19 cellular contexts compared by ENCODE assay signal in the genomic region with DNA sequence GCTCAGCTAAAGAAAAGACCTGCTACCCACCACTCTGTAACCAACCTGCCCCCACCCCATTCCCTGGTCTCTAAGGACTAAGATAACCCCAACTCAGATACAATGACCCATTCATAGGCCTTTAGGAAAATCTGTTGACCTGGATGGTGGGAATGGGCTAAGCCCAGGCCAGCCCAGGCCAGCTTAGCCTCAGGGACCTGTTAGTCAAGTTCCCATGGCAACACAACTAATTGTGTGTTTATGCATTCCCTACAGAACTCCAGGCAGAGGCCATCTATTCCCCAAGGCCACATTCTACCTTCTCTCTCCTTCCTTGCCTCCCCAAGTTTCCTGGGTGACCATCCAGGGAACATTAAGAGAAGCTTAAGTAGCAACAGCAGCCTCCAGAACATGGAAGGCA. TPM values are rescaled to one million over a fixed set of nuclear protein-coding genes. Genes with fewer than 3 reads are reported as not detected.
A peak's percentile ranks its signal among the peaks of the same experiment; 100 is the strongest.
DNase-seq lines count a peak whose midpoint lies in the region; ATAC-seq, FAIRE-seq and TF ChIP-seq lines count a peak whose summit lies in the region.
"Had no signal": no experiment of that assay in that cellular context is flagged by ENCODE, and none has a peak within 500 bp of the region (broad histone marks: within the 10 kb centered on the region; RNA-seq: fewer than 3 reads in every experiment).

No MANE protein-coding gene starts in this region.

- H3K36me3 ChIP-seq in GM23338 (ENCODE audit: insufficient read depth), result no peaks in the 10 kb centered on the region

- H3K4me3 Mint-ChIP-seq in GM23338 (no peak overlapping the region), chondrocyte (ENCODE audit: unreplicated experiment) (no peak overlapping the region)
- H3K4me3 Mint-ChIP-seq: activated naive CD8-positive, alpha-beta T cell treated with anti-CD3 and anti-CD28 coated beads for 36 hours; activated T-helper 17 cell treated with anti-CD3 and anti-CD28 coated beads, Interleukin-2, amount 50 U/mL, for 72 hours; brain; memory B cell had no signal

- ATAC-seq in A549 (no peak), GM23338 (no peak; the same call in 1 of the 3 replicates), HG03521 (IDR thresholded peaks at IDR 0.05; ENCODE audit: unreplicated experiment) (no peak), HG02973 (IDR thresholded peaks at IDR 0.05; ENCODE audit: unreplicated experiment) (no peak)
- ATAC-seq: activated T-helper 17 cell treated with anti-CD3 and anti-CD28 coated beads, Interleukin-2, amount 50 U/mL, for 72 hours had no signal

- no peak for FAIRE-seq in A549 (lab: Jason Lieb, UNC)
- FAIRE-seq: colon had no signal

- H3K4me1 ChIP-seq in A549 (peaks cover 51% of the 10 kb centered on the region), GM23338 (ENCODE audit: insufficient read depth) (peaks cover 14% of the 10 kb centered on the region)

- no peaks in the 10 kb centered on the region for H3K79me2 ChIP-seq in GM23338 (replicated peaks; ENCODE audit: insufficient read depth)

- H3K36me3 Mint-ChIP-seq in GM23338 (ENCODE audit: low read depth) (no peaks in the 10 kb centered on the region), chondrocyte (ENCODE audit: low read depth) (no peaks in the 10 kb centered on the region)
- H3K36me3 Mint-ChIP-seq: activated naive CD8-positive, alpha-beta T cell treated with anti-CD3 and anti-CD28 coated beads for 36 hours; brain; memory B cell had no signal

- no peaks in the 10 kb centered on the region for H3K9me3 ChIP-seq in A549

- H3K9me3 Mint-ChIP-seq in GM23338 (no peaks in the 10 kb centered on the region), chondrocyte (ENCODE audit: low read depth) (no peaks in the 10 kb centered on the region)
- H3K9me3 Mint-ChIP-seq: activated naive CD8-positive, alpha-beta T cell treated with anti-CD3 and anti-CD28 coated beads for 36 hours; activated T-helper 17 cell treated with anti-CD3 and anti-CD28 coated beads, Interleukin-2, amount 50 U/mL, for 72 hours; memory B cell had no signal

- POLR2A ChIA-PET in A549 (lab: Yijun Ruan, JAX), result interaction anchor here (7.8 kb wide), 1 partner anchor 17 kb away, joined by 205 read pairs; the partner anchor contains the start of gene KRT8

- no peak for TF ChIP-seq CTCF in A549 (IDR thresholded peaks at IDR 0.05)
- TF ChIP-seq CTCF in GM23338 (conservative IDR thresholded peaks at IDR 0.05; ENCODE audit: low read depth in 2 of 2), result no peak
- no peak for TF ChIP-seq CTCF in chondrocyte (IDR thresholded peaks at IDR 0.05)

- H3K27ac ChIP-seq in A549, result peak overlapping the region; percentile 96 to 97; a peak in 5 of 6 replicates
- no peak overlapping the region for H3K27ac ChIP-seq in GM23338 (ENCODE audit: low read depth)

- CTCF ChIA-PET in A549 (lab: Yijun Ruan, JAX), result interaction anchor here (0.6 to 10.7 kb wide), 10 partner anchors 11 to 764 kb away, joined by 3 to 126 read pairs (median 6); partner anchors contain the start of gene KRT8

- no peak for TF ChIP-seq POLR2A in A549 (IDR thresholded peaks at IDR 0.05; ENCODE audit: low read length)

- no peaks in the 10 kb centered on the region for H3K9me2 ChIP-seq in GM23338 (ENCODE audit: insufficient read depth)

- no peaks in the 10 kb centered on the region for H3K27me3 ChIP-seq in GM23338 (ENCODE audit: insufficient read depth)

- H3K4me3 ChIP-seq in A549, result no peak overlapping the region
- no peak overlapping the region for H3K4me3 ChIP-seq in GM23338

- H4K20me1 ChIP-seq in GM23338 (replicated peaks; ENCODE audit: insufficient read depth), result no peaks in the 10 kb centered on the region

- no peak for TF ChIP-seq RAD21 in A549 (conservative IDR thresholded peaks at IDR 0.05 in 1 of 2, IDR thresholded peaks at IDR 0.05 in 1 of 2)

- H3K4me1 Mint-ChIP-seq in GM23338 (peaks cover 19% of the 10 kb centered on the region), chondrocyte (ENCODE audit: low read depth) (peaks cover 18% of the 10 kb centered on the region)
- H3K4me1 Mint-ChIP-seq: activated T-helper 17 cell treated with anti-CD3 and anti-CD28 coated beads, Interleukin-2, amount 50 U/mL, for 72 hours; memory B cell had no signal

- H3K27ac Mint-ChIP-seq in GM23338 (no peak overlapping the region), chondrocyte (ENCODE audit: unreplicated experiment) (no peak overlapping the region)
- H3K27ac Mint-ChIP-seq: activated naive CD8-positive, alpha-beta T cell treated with anti-CD3 and anti-CD28 coated beads for 36 hours; activated T-helper 17 cell treated with anti-CD3 and anti-CD28 coated beads, Interleukin-2, amount 50 U/mL, for 72 hours; memory B cell had no signal

- no peaks in the 10 kb centered on the region for H3F3A ChIP-seq in GM23338 (replicated peaks; ENCODE audit: low read depth)

- TF ChIP-seq EP300 in A549 (IDR thresholded peaks at IDR 0.05), result no peak

- H3K27me3 Mint-ChIP-seq in GM23338 (ENCODE audit: insufficient read depth, low read depth, poor library complexity) (no peaks in the 10 kb centered on the region), chondrocyte (ENCODE audit: low read depth) (no peaks in the 10 kb centered on the region)
- H3K27me3 Mint-ChIP-seq: activated naive CD8-positive, alpha-beta T cell treated with anti-CD3 and anti-CD28 coated beads for 36 hours had no signal

- DNase-seq in A549 (ENCODE audit: low read depth in 1 of 2, low spot score in 1 of 2), result peak in 1 of 2 experiments; percentile 63
- peak; percentile 37 for DNase-seq in GM23338 (ENCODE audit: low spot score)
- DNase-seq in RPMI7951 (ENCODE audit: low read depth), result peak; percentile 52
- peak; percentile 72 for DNase-seq in left kidney (ENCODE audit: low read depth, low spot score)
- DNase-seq in chondrocyte (ENCODE audit: low spot score), result no peak
- no peak for DNase-seq in UCSD-AML1 (lab: John Stamatoyannopoulos, UW; ENCODE audit: unreplicated experiment)
- DNase-seq: ACHN; activated CD4-positive, alpha-beta T cell treated with anti-CD3 and anti-CD28 coated beads for 1 hour; activated naive CD8-positive, alpha-beta T cell treated with anti-CD3 and anti-CD28 coated beads for 36 hours; retina; RPMI8226; T1000 had no signal

- no peak overlapping the region for H2AFZ ChIP-seq in GM23338

- no peak overlapping the region for H3K4me2 ChIP-seq in A549
- H3K4me2 ChIP-seq in GM23338, result no peak overlapping the region

TF ChIP-seq in A549, 52 proteins besides CTCF, POLR2A, EP300 and RAD21 (continues in another document):
- TF ChIP-seq HDAC2 (IDR thresholded peaks at IDR 0.05) (no peak), FOSB (CRISPR knock-in tag; IDR thresholded peaks at IDR 0.05) (no peak), NPAS2 (CRISPR knock-in tag; IDR thresholded peaks at IDR 0.05; ENCODE audit: borderline replicate concordance) (no peak), RCOR1 (IDR thresholded peaks at IDR 0.05; ENCODE audit: low read depth, low read length) (no peak), NFE2L2 (conservative IDR thresholded peaks at IDR 0.05; ENCODE audit: low read length) (no peak), CEBPB (IDR thresholded peaks at IDR 0.05) (no peak), KDM5A (IDR thresholded peaks at IDR 0.05) (no peak), EHF (CRISPR knock-in tag; IDR thresholded peaks at IDR 0.05) (no peak)

TF ChIP-seq in GM23338, 12 proteins besides CTCF, POLR2A, EP300 and RAD21 (continues in another document):
- TF ChIP-seq JUNB (IDR thresholded peaks at IDR 0.05; ENCODE audit: unreplicated experiment) (no peak), ZNF114 (CRISPR knock-in tag; IDR thresholded peaks at IDR 0.05) (no peak), EZH2 (IDR thresholded peaks at IDR 0.05; ENCODE audit: low read depth, unreplicated experiment) (no peak), ZNF331 (CRISPR knock-in tag; IDR thresholded peaks at IDR 0.05; ENCODE audit: low read depth) (no peak), ETS1 (IDR thresholded peaks at IDR 0.05) (no peak), NANOG (IDR thresholded peaks at IDR 0.05; ENCODE audit: borderline replicate concordance) (no peak), CREB1 (CRISPR knock-in tag; IDR thresholded peaks at IDR 0.05; ENCODE audit: low read depth) (no peak)

RNA-seq across cellular contexts. Expression of gene KRT8, which starts 16.1 kb away (rescaled TPM):
- 1,385 and 2,250 TPM in 2 replicates for polyA plus RNA-seq in A549 (2011; rRNA removed)
- polyA plus RNA-seq in A549 (2012; cell fraction: cytosol; rRNA removed), result 2,547 and 2,774 TPM in 2 replicates
- 3,370 and 4,681 TPM in 2 replicates for polyA plus RNA-seq in A549 (2012; cell fraction: nucleus; rRNA removed)
- polyA plus RNA-seq in A549 (2017; fragmentation: RNase III; extraction: RNeasy Plus Mini Kit Qiagen cat#74134 plus additional on column Dnase treatment), result 3,173 to 3,781 TPM (median 3,633 TPM) in 3 replicates
- polyA minus RNA-seq in A549 (2011; rRNA and poly(A)+ RNA removed), result 2,077 and 2,477 TPM in 2 replicates
- 250 and 264 TPM in 2 replicates for total RNA-seq in GM23338 (2014; rRNA removed; shearing (Covaris generic))
- polyA plus RNA-seq in GM23338 (2016; fragmentation: Nextera tagmentation; extraction: Ambion mirVana), result 322 and 338 TPM in 2 replicates
- 3.5 and 4.7 TPM in 2 replicates for total RNA-seq in RPMI7951 (2014; rRNA removed; shearing (Covaris generic))
- 11.3 to 15.7 TPM (median 13.0 TPM) in 3 replicates for total RNA-seq in chondrocyte
- total RNA-seq: activated CD8-positive, alpha-beta memory T cell treated with anti-CD3 and anti-CD28 coated beads for 36 hours had no signal

RNA-seq across cellular contexts. Expression of gene KRT18, which starts 28.0 kb away (rescaled TPM):
- polyA plus RNA-seq in A549 (2011; rRNA removed) (2,476 and 2,635 TPM in 2 replicates), A549 (2017; fragmentation: RNase III; extraction: RNeasy Plus Mini Kit Qiagen cat#74134 plus additional on column Dnase treatment) (2,534 to 2,941 TPM (median 2,752 TPM) in 3 replicates), GM23338 (2016; fragmentation: Nextera tagmentation; extraction: Ambion mirVana) (1,013 and 1,049 TPM in 2 replicates)
- polyA plus RNA-seq in A549 (2012; cell fraction: cytosol; rRNA removed), result 2,127 and 2,527 TPM in 2 replicates
- 3,075 and 3,600 TPM in 2 replicates for polyA plus RNA-seq in A549 (2012; cell fraction: nucleus; rRNA removed)
- 2,971 and 3,475 TPM in 2 replicates for polyA minus RNA-seq in A549 (2011; rRNA and poly(A)+ RNA removed)
- total RNA-seq in GM23338 (2014; rRNA removed; shearing (Covaris generic)), result 537 and 552 TPM in 2 replicates
- 75.0 and 91.8 TPM in 2 replicates for total RNA-seq in RPMI7951 (2014; rRNA removed; shearing (Covaris generic))
- 44.7 to 173 TPM (median 172 TPM) in 3 replicates for total RNA-seq in chondrocyte

Comparison
In these comparisons a context has a peak if more than half of its experiments do, and no peak if none do; other contexts are left out.
1. DNase-seq: peak in GM23338 (single experiment), RPMI7951 (single experiment) and left kidney (single experiment); none in chondrocyte (single experiment) and UCSD-AML1 (single experiment).
2. RNA of gene KRT8, which starts 16.1 kb away (total RNA-seq): 250 to 264 TPM in GM23338; 11.3 to 15.7 TPM in chondrocyte and 3.5 to 4.7 TPM in RPMI7951; every median in the first group is over 10 times any median in the second.